Comparison of ENCODE assay signal across 9 cellular contexts in the genomic region with DNA sequence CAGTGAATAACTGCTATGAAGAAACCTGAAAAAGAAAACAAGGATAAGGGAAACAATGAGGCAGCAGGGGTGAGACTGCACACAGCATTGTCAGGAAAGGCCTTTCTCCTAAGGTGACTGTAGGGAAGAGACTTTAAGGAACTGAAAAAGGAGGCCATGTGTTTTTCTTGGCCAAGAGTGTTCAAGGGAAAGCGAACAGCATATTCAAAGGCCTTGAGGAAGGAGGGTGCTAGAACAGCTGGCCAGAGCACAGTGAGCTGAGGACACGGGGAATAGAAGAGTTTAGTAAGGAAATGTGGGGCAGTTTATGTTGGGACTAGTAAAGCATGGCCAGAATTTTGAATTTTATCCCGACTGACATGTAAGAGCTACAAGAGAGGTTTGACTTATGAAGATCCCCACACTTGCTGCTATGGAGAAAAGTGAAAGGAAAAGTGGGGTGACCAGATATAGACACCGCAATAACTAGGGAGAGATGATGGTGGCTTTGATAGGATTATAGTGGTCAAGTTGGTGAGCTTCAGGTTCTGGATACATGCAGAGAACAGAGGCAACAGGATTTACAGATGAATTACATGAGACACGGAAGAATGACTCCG. TPM values are rescaled to one million over a fixed set of nuclear protein-coding genes. Genes with fewer than 3 reads are reported as not detected.
DNase-seq lines count a peak whose midpoint lies in the region; ATAC-seq and TF ChIP-seq lines count a peak whose summit lies in the region.
"Had no signal": no experiment of that assay in that cellular context is flagged by ENCODE, and none has a peak within 500 bp of the region (broad histone marks: within the 10 kb centered on the region; RNA-seq: fewer than 3 reads in every experiment).

No MANE protein-coding gene starts in this region.

- no peaks in the 10 kb centered on the region for H3K27me3 ChIP-seq in BJ (ENCODE audit: control insufficient read depth, insufficient read depth, low read length)

- H3K36me3 ChIP-seq in BJ (ENCODE audit: control insufficient read depth, insufficient read depth, low read length): no peaks in the 10 kb centered on the region

- peak; percentile 30 for ATAC-seq in HG03442 (IDR thresholded peaks at IDR 0.05; ENCODE audit: unreplicated experiment)
- ATAC-seq in activated naive CD8-positive, alpha-beta T cell treated with anti-CD3 and anti-CD28 coated beads, Interleukin-2, amount 10 ng/mL, durations not matched to agents 7 days and 5 days (ENCODE audit: low read depth): no peak
- ATAC-seq in HG02970 (IDR thresholded peaks at IDR 0.05; ENCODE audit: low FRiP score, unreplicated experiment): no peak

- DNase-seq in BJ (ENCODE audit: low read depth) (no peak), mesothelial cell of epicardium (ENCODE audit: low spot score in 2 of 2, unreplicated experiment in 2 of 2) (no peak), NCI-H2029 (lab: John Stamatoyannopoulos, UW) (no peak), HUDEP-2 (lab: John Stamatoyannopoulos, UW; ENCODE audit: unreplicated experiment in 76 of 76) (no peak)
- DNase-seq in activated naive CD8-positive, alpha-beta T cell treated with anti-CD3 and anti-CD28 coated beads, Interleukin-2, amount 10 ng/mL, durations not matched to agents 7 days and 5 days: no peak
- DNase-seq in activated effector memory CD4-positive, alpha-beta T cell treated with anti-CD3 and anti-CD28 coated beads, Interleukin-2, amount 50 U/mL, for 16 hours: no peak
- DNase-seq: effector CD4-positive, alpha-beta T cell had no signal

- peak overlapping the region; percentile 85 for H3K4me3 Mint-ChIP-seq in activated naive CD8-positive, alpha-beta T cell treated with anti-CD3 and anti-CD28 coated beads, Interleukin-2, amount 10 ng/mL, durations not matched to agents 7 days and 5 days
- H3K4me3 Mint-ChIP-seq in mesothelial cell of epicardium: peak overlapping the region; percentile 67

- H3K27me3 Mint-ChIP-seq in activated naive CD8-positive, alpha-beta T cell treated with anti-CD3 and anti-CD28 coated beads, Interleukin-2, amount 10 ng/mL, durations not matched to agents 7 days and 5 days: no peaks in the 10 kb centered on the region
- peaks cover 9% of the 10 kb centered on the region for H3K27me3 Mint-ChIP-seq in mesothelial cell of epicardium (ENCODE audit: low read depth)

- POLR2A ChIA-PET in BJ (lab: Charles Lee): no interaction called here
- POLR2A ChIA-PET in activated naive CD8-positive, alpha-beta T cell treated with anti-CD3 and anti-CD28 coated beads, Interleukin-2, amount 10 ng/mL, durations not matched to agents 7 days and 5 days (lab: Charles Lee): interaction anchor here (1.5 to 9.2 kb wide), 5 partner anchors 14 to 168 kb away, joined by 3 to 171 read pairs (median 14); partner anchors contain the start of genes CCT8 and LTN1

- H3K4me1 Mint-ChIP-seq in activated naive CD8-positive, alpha-beta T cell treated with anti-CD3 and anti-CD28 coated beads, Interleukin-2, amount 10 ng/mL, durations not matched to agents 7 days and 5 days: peaks cover 25% of the 10 kb centered on the region
- peaks cover 9% of the 10 kb centered on the region for H3K4me1 Mint-ChIP-seq in mesothelial cell of epicardium

- TF ChIP-seq CTCF in BJ (IDR thresholded peaks at IDR 0.05; ENCODE audit: insufficient read depth, low read depth, low read length): no peak
- TF ChIP-seq CTCF in mesothelial cell of epicardium (IDR thresholded peaks at IDR 0.05; ENCODE audit: unreplicated experiment): no peak

- CTCF ChIA-PET in BJ (lab: Yijun Ruan, JAX): no interaction called here

- peak overlapping the region; percentile 76; the same call in 1 of the 2 replicates for H3K4me3 ChIP-seq in BJ (ENCODE audit: low read depth, low read length)

- peak overlapping the region; percentile 81 for H3K27ac Mint-ChIP-seq in activated naive CD8-positive, alpha-beta T cell treated with anti-CD3 and anti-CD28 coated beads, Interleukin-2, amount 10 ng/mL, durations not matched to agents 7 days and 5 days
- no peak overlapping the region for H3K27ac Mint-ChIP-seq in mesothelial cell of epicardium

- H3K36me3 Mint-ChIP-seq in activated naive CD8-positive, alpha-beta T cell treated with anti-CD3 and anti-CD28 coated beads, Interleukin-2, amount 10 ng/mL, durations not matched to agents 7 days and 5 days: peaks cover 10% of the 10 kb centered on the region
- H3K36me3 Mint-ChIP-seq in mesothelial cell of epicardium: peaks cover under 1% of the 10 kb centered on the region

- H3K9me3 Mint-ChIP-seq in activated naive CD8-positive, alpha-beta T cell treated with anti-CD3 and anti-CD28 coated beads, Interleukin-2, amount 10 ng/mL, durations not matched to agents 7 days and 5 days: no peaks in the 10 kb centered on the region
- no peaks in the 10 kb centered on the region for H3K9me3 Mint-ChIP-seq in mesothelial cell of epicardium

RNA-seq across cellular contexts. Expression of gene RWDD2B, which starts 1.4 kb away (rescaled TPM):
- polyA plus RNA-seq in BJ (2011; rRNA removed): 16.2 and 31.7 TPM in 2 replicates
- 9.6 and 10.3 TPM in 2 replicates for polyA minus RNA-seq in BJ (2011; rRNA and poly(A)+ RNA removed)
- total RNA-seq in activated naive CD8-positive, alpha-beta T cell treated with anti-CD3 and anti-CD28 coated beads, Interleukin-2, amount 10 ng/mL, durations not matched to agents 7 days and 5 days: 1 to 10 TPM; 7.5 to 9.2 TPM
- total RNA-seq in mesothelial cell of epicardium: 8.5 to 10.0 TPM (median 10.0 TPM) in 3 replicates

RNA-seq across cellular contexts. Expression of gene USP16, which starts 6.7 kb away (rescaled TPM):
- 10.0 and 21.6 TPM in 2 replicates for polyA plus RNA-seq in BJ (2011; rRNA removed)
- 7.7 and 9.3 TPM in 2 replicates for polyA minus RNA-seq in BJ (2011; rRNA and poly(A)+ RNA removed)
- 10 to 100 TPM; 39.5 to 40.9 TPM for total RNA-seq in activated naive CD8-positive, alpha-beta T cell treated with anti-CD3 and anti-CD28 coated beads, Interleukin-2, amount 10 ng/mL, durations not matched to agents 7 days and 5 days
- 30.8 to 32.0 TPM (median 31.4 TPM) in 3 replicates for total RNA-seq in mesothelial cell of epicardium

RNA-seq across cellular contexts. Expression of gene LTN1, which starts 25.1 kb away (rescaled TPM):
- polyA plus RNA-seq in BJ (2011; rRNA removed): 6.2 and 11.7 TPM in 2 replicates
- 13.5 and 15.7 TPM in 2 replicates for polyA minus RNA-seq in BJ (2011; rRNA and poly(A)+ RNA removed)
- total RNA-seq in activated naive CD8-positive, alpha-beta T cell treated with anti-CD3 and anti-CD28 coated beads, Interleukin-2, amount 10 ng/mL, durations not matched to agents 7 days and 5 days: 10 to 100 TPM; 27.4 to 29.3 TPM
- 30.6 to 34.3 TPM (median 31.1 TPM) in 3 replicates for total RNA-seq in mesothelial cell of epicardium

RNA-seq across cellular contexts. Expression of gene CCT8, which starts 55.7 kb away (rescaled TPM):
- polyA plus RNA-seq in BJ (2011; rRNA removed): 71.6 and 163 TPM in 2 replicates
- polyA minus RNA-seq in BJ (2011; rRNA and poly(A)+ RNA removed): 52.1 and 69.5 TPM in 2 replicates
- total RNA-seq in activated naive CD8-positive, alpha-beta T cell treated with anti-CD3 and anti-CD28 coated beads, Interleukin-2, amount 10 ng/mL, durations not matched to agents 7 days and 5 days: 100 to 1,000 TPM; 184 to 185 TPM
- 166 to 174 TPM (median 171 TPM) in 3 replicates for total RNA-seq in mesothelial cell of epicardium
